9 cellular contexts compared by ENCODE assay signal in the genomic region with DNA sequence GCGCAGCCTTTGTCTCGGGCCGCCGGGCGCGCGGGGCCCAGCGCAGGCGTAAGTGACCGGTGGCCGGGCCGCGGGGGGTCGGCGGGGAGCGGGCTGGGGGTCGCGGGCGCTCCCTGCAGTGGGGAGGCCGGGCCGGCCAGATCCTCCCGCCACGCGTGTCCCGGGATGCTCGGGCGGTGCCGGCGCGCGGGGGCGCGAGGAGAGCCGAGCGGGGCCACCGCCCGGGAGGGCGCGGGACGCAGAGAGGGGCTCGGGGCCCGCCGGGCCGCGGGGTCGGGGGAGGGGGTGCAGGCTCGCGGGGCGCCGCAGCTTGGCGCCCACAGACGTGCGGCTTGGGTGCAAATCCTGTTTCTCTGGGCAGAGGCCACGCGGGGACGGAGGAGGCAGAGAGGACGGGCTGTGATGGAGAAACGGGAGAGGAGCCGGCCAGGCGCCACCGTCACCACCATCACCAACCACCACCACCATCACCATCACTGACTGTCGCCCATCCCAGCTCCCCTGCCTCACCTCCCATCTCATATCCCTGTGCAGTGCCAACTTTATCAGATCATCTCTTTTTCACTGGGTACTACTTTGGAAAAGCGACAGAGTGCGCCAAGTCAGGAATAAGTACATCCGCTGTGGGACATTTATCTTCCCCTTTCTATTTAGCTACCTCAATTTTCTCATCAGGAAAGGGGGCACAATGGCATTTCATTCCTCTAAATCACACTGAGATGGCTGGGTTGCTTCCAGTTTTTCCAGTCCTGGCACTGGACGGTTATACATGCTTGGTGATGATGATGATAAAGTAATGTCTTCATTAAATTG.
DNase-seq lines count a peak whose midpoint lies in the region; FAIRE-seq and TF ChIP-seq lines count a peak whose summit lies in the region.
"Had no signal": no experiment of that assay in that cellular context is flagged by ENCODE, and none has a peak within 500 bp of the region (broad histone marks: within the 10 kb centered on the region; RNA-seq: fewer than 3 reads in every experiment).

No MANE protein-coding gene starts in this region.

- no peaks in the 10 kb centered on the region for H4K20me1 ChIP-seq in H1 (replicated peaks in 1 of 2; ENCODE audit: control insufficient read depth in 1 of 2, insufficient read depth in 2 of 2, low read length in 2 of 2)

- no peak overlapping the region for H2BK15ac ChIP-seq in H1 (ENCODE audit: low read length)

- TF ChIP-seq POLR2A in H1 (IDR thresholded peaks at IDR 0.05; ENCODE audit: control extremely low read depth in 1 of 2, low read depth in 2 of 2, low read length in 2 of 2) (no peak), sigmoid colon (IDR thresholded peaks at IDR 0.05) (no peak)

- TF ChIP-seq EP300 in H1 (IDR thresholded peaks at IDR 0.05; ENCODE audit: borderline replicate concordance in 1 of 2, low read depth in 2 of 2, low read length in 2 of 2) (no peak), sigmoid colon (IDR thresholded peaks at IDR 0.05) (no peak)

- no peaks in the 10 kb centered on the region for H3K79me1 ChIP-seq in H1 (ENCODE audit: low read depth, low read length)

- H3K9ac ChIP-seq in HUES6 (ENCODE audit: low read length) (no peak overlapping the region), H1 (replicated peaks in 1 of 4; ENCODE audit: extremely low read depth in 1 of 4, low read depth in 3 of 4, low read length in 3 of 4) (peak overlapping the region in 2 of 4 experiments; percentile 57 to 89; a peak in 3 of 7 replicates)

- H3K4me1 ChIP-seq in HUES6 (ENCODE audit: control insufficient read depth, insufficient read depth, low read length), result peaks cover 7% of the 10 kb centered on the region; the same call in 1 of the 2 replicates
- H3K4me1 ChIP-seq in H1 (replicated peaks in 1 of 4; ENCODE audit: control insufficient read depth in 3 of 4, insufficient read depth in 4 of 4, low read length in 3 of 4), result peaks cover 0 to 5% (median 2%) of the 10 kb centered on the region in 4 experiments; a peak in 3 of 7 replicates
- H3K4me1 ChIP-seq in sigmoid colon, result peaks cover 0 to 8% (median 6%) of the 10 kb centered on the region in 4 donors

- H3K4me2 ChIP-seq in H1 (ENCODE audit: insufficient read depth in 1 of 2, low read depth in 2 of 2, low read length in 2 of 2), result peak overlapping the region; percentile 53 to 84

- DNase-seq in NCI-H1417 (lab: John Stamatoyannopoulos, UW), result peak in 2 of 3 experiments; percentile 39 to 56
- no peak for DNase-seq in NCI-H1417 treated with DMSO at 0.1 percent for 48 hours (lab: John Stamatoyannopoulos, UW)
- no peak for DNase-seq in H1 (ENCODE audit: low read depth in 1 of 2, low spot score in 2 of 2)
- no peak for DNase-seq in sigmoid colon
- no peak for DNase-seq in NCI-H2081 (lab: John Stamatoyannopoulos, UW)
- DNase-seq in HT-29 (ENCODE audit: low spot score), result no peak
- DNase-seq in stimulated activated CD8-positive, alpha-beta memory T cell treated with anti-CD3 and anti-CD28 coated beads, Interleukin-4, amount 100 ng/mL, for 48 hours, result no peak

- POLR2A ChIA-PET in H1 (lab: Charles Lee; ENCODE audit: partially characterized antibody), result interaction anchor here (1.0 kb wide), 1 partner anchor 41 kb away, joined by 4 read pairs; no protein-coding TSS in a partner anchor

- H3K23ac ChIP-seq in H1 (ENCODE audit: insufficient read length), result no peak overlapping the region

- TF ChIP-seq CTCF in H1 (IDR thresholded peaks at IDR 0.05; ENCODE audit: control extremely low read depth in 1 of 3, insufficient read depth in 1 of 3, low read depth in 1 of 3, low read length in 3 of 3) (no peak), sigmoid colon (IDR thresholded peaks at IDR 0.05) (no peak)

- H3K27ac ChIP-seq in HUES6 (ENCODE audit: low read depth, low read length), result no peak overlapping the region
- H3K27ac ChIP-seq in H1 (ENCODE audit: low read depth, low read length), result no peak overlapping the region
- no peak overlapping the region for H3K27ac ChIP-seq in sigmoid colon
- H3K27ac ChIP-seq: epithelial cell of prostate had no signal

- intact Hi-C loops in sigmoid colon (cut with DNase I), result no loop called here

- no peak overlapping the region for H2BK12ac ChIP-seq in H1 (ENCODE audit: low read depth, low read length)

- H3K79me2 ChIP-seq in H1 (ENCODE audit: control insufficient read depth in 1 of 2, insufficient read depth in 2 of 2, low read length in 2 of 2), result no peaks in the 10 kb centered on the region

- peak overlapping the region; percentile 65 for H3K4me3 ChIP-seq in HUES6 (ENCODE audit: low read depth, low read length)
- peak overlapping the region; percentile 61 to 74 (median 66) for H3K4me3 ChIP-seq in H1 (ENCODE audit: extremely low read depth in 1 of 4, insufficient read depth in 2 of 4, low read depth in 3 of 4, low read length in 4 of 4)
- peak overlapping the region in 3 of 4 donors; percentile 29 to 38 (median 30) for H3K4me3 ChIP-seq in sigmoid colon

- no peaks in the 10 kb centered on the region for H3K36me3 ChIP-seq in HUES6 (ENCODE audit: control insufficient read depth, insufficient read depth, low read length)
- no peaks in the 10 kb centered on the region for H3K36me3 ChIP-seq in H1 (ENCODE audit: control insufficient read depth in 2 of 4, insufficient read depth in 4 of 4, low read length in 3 of 4)
- H3K36me3 ChIP-seq in sigmoid colon, result no peaks in the 10 kb centered on the region

- H2BK120ac ChIP-seq in H1 (replicated peaks; ENCODE audit: low read depth, low read length), result no peak overlapping the region

- H2AFZ ChIP-seq in H1 (ENCODE audit: low read length), result no peak overlapping the region

- peaks cover 1% of the 10 kb centered on the region; the same call in 1 of the 2 replicates for H3K23me2 ChIP-seq in H1 (ENCODE audit: low read depth, low read length)

- peak overlapping the region; percentile 51; the same call in 1 of the 2 replicates for H3K18ac ChIP-seq in H1 (ENCODE audit: extremely low read depth, low read length)

- CTCF ChIA-PET in H1 (lab: Charles Lee; ENCODE audit: partially characterized antibody), result interaction anchor here (1.4 to 7.6 kb wide), 6 partner anchors 11 to 94 kb away, joined by 3 to 65 read pairs (median 4); no protein-coding TSS in a partner anchor

- TF ChIP-seq RAD21 in H1 (IDR thresholded peaks at IDR 0.05 in 1 of 2, conservative IDR thresholded peaks at IDR 0.05 in 1 of 2; ENCODE audit: low read depth in 2 of 2, low read length in 2 of 2), result no peak

- H4K91ac ChIP-seq in H1 (replicated peaks; ENCODE audit: insufficient read length, low read length), result peak overlapping the region; percentile 3

- no peak overlapping the region for H3K14ac ChIP-seq in H1 (ENCODE audit: insufficient read length)

- peaks cover 30% of the 10 kb centered on the region for H3K27me3 ChIP-seq in HUES6 (ENCODE audit: control insufficient read depth, insufficient read depth, low read length)
- H3K27me3 ChIP-seq in H1 (replicated peaks in 1 of 4; ENCODE audit: control insufficient read depth in 3 of 4, extremely low read depth in 1 of 4, insufficient read depth in 3 of 4, low read length in 3 of 4), result peaks cover 0 to 3% (median 0%) of the 10 kb centered on the region in 4 experiments; a peak in 1 of 7 replicates
- H3K27me3 ChIP-seq in sigmoid colon, result peaks cover 6 to 49% (median 33%) of the 10 kb centered on the region in 3 donors

- no peak overlapping the region for H3K4ac ChIP-seq in H1 (replicated peaks; ENCODE audit: insufficient read length, low read depth, low read length)

- 23% methylated on average over 15 of the region's 66 CpGs; no CpG with 5 or more reads in 1 of the 2 experiments for WGBS in H1 (ENCODE audit: extremely low coverage in 1 of 2, insufficient coverage in 1 of 2, insufficient read length in 1 of 2, insufficient replicate concordance in 2 of 2, low coverage in 1 of 2, low lambda C conversion rate in 2 of 2, missing lambda C conversion rate in 1 of 2), 2 experiments
- WGBS in sigmoid colon, 2 donors, result 5 to 6% methylated on average over 66 of the region's 66 CpGs

- H4K5ac ChIP-seq in H1 (ENCODE audit: insufficient read length, low read depth, low read length), result no peak overlapping the region

- peak overlapping the region; percentile 90; the same call in 1 of the 2 replicates for H4K8ac ChIP-seq in H1 (ENCODE audit: extremely low read depth, insufficient read depth, low read length)

- no peak overlapping the region for H2AK5ac ChIP-seq in H1 (ENCODE audit: low read depth, low read length)

- no peak overlapping the region for H3K56ac ChIP-seq in H1 (replicated peaks; ENCODE audit: insufficient read length, low read depth, low read length)

- no peak overlapping the region for H2BK5ac ChIP-seq in H1 (ENCODE audit: low read depth, low read length)

- FAIRE-seq in H1 (lab: Jason Lieb, UNC), result peak; percentile 28

- no peak overlapping the region for H2BK20ac ChIP-seq in H1 (ENCODE audit: low read length)

- H3K9me3 ChIP-seq in HUES6 (ENCODE audit: control insufficient read depth, insufficient read depth, low read depth, low read length) (no peaks in the 10 kb centered on the region), H1 (ENCODE audit: insufficient read depth in 2 of 2, low read depth in 1 of 2, low read length in 1 of 2) (no peaks in the 10 kb centered on the region), sigmoid colon (no peaks in the 10 kb centered on the region)

TF ChIP-seq in H1, 55 proteins besides CTCF, POLR2A, EP300 and RAD21:
- TF ChIP-seq PHF8 (conservative IDR thresholded peaks at IDR 0.05; ENCODE audit: low read depth, low read length), result peak; percentile 57; the same call in 1 of the 2 replicates
- peak; percentile 56; the same call in 1 of the 2 replicates for TF ChIP-seq KDM1A (IDR thresholded peaks at IDR 0.05; ENCODE audit: borderline replicate concordance, low read length)
- TF ChIP-seq RFX5 (IDR thresholded peaks at IDR 0.05; ENCODE audit: borderline replicate concordance, low read depth, low read length), result no peak
- TF ChIP-seq POLR2AphosphoS5 (IDR thresholded peaks at IDR 0.05; ENCODE audit: low read depth, low read length), result peak; percentile 52; the same call in 1 of the 2 replicates
- 0 out of 2 replicates have a peak, but pooled peaks have one; percentile 23 for TF ChIP-seq TAF1 (IDR thresholded peaks at IDR 0.05; ENCODE audit: low read depth, low read length)
TF ChIP-seq in H1: peak in this region for 4.

Comparison
In these comparisons a context has a peak if more than half of its experiments do, and no peak if none do; other contexts are left out.
1. DNase-seq: peak in NCI-H1417 (2 of 3); none in NCI-H1417 treated with DMSO at 0.1 percent for 48 hours (single experiment), H1 (0 of 2), sigmoid colon (single experiment), NCI-H2081 (0 of 2), HT-29 (single experiment) and stimulated activated CD8-positive, alpha-beta memory T cell treated with anti-CD3 and anti-CD28 coated beads, Interleukin-4, amount 100 ng/mL, for 48 hours (single experiment).
2. Peak in every context shown above with its lines, with median percentiles within 50 percentile points of each other: H3K4me3 ChIP-seq.